In genomic region chr12:116277393-116278258, GRCh38 we compare ENCODE assay signal across 1 cellular context.
TF ChIP-seq lines count a peak whose summit lies in the region.

Gene MED13L (minus strand): TSS chr12:116277693. CDS start chr12:116277131, 562 bp downstream.

TF ChIP-seq in Ishikawa, 13 proteins besides CTCF, POLR2A, EP300 and RAD21 (continued from another document):
- TF ChIP-seq, protein P1, sequence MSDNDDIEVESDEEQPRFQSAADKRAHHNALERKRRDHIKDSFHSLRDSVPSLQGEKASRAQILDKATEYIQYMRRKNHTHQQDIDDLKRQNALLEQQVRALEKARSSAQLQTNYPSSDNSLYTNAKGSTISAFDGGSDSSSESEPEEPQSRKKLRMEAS (IDR thresholded peaks at IDR 0.05) = no peak; the same call in 1 of the 2 replicates
- TF ChIP-seq NFIC (IDR thresholded peaks at IDR 0.05) = no peak
- peak; percentile 88 for TF ChIP-seq YY1 (IDR thresholded peaks at IDR 0.05; ENCODE audit: low read depth)
- TF ChIP-seq EGR1 (IDR thresholded peaks at IDR 0.05) = no peak
- TF ChIP-seq TEAD4 (IDR thresholded peaks at IDR 0.05) = no peak
- no peak for TF ChIP-seq TCF12 (IDR thresholded peaks at IDR 0.05; ENCODE audit: low read depth)
- TF ChIP-seq TAF1 (IDR thresholded peaks at IDR 0.05; ENCODE audit: low read depth) = peak; percentile 36; the same call in 1 of the 2 replicates
- TF ChIP-seq CEBPB (IDR thresholded peaks at IDR 0.05) = no peak
